In the genomic region with DNA sequence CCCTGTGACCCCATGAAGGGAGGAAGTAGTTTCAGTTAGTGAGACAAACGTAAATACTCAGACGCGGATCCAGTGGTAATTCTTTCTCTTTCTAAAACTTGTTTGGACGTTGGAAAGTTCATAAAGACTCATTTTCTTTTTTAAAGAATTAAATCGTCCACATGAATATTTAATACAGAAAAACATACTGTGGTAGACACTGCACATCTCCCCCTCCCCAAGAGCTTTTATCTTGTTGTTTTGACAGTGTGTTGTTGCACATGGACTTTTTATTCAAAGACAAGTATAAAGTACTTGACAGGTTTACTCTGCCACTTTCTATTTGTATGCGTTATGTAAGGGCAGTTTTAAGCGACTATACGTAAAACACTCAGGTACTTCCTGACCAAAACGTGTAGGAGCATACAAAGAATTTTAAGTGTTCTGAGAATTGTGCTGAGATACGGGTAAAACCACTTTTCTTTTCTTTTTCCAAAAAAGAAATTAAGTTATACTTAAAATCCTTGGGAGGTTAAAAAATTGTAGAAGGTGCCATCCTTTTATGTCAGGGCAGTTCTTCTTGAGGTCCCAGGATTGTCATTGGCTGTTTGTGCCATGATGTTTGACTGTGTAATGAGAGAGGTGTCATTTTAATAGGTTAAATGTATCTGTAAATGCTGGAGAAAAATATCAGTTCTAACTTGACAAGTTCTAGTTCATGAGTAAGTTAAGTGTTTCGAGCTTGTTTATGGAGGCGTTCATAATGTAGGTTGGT, we compare ENCODE assay signal across 1 cellular context.
TF ChIP-seq lines count a peak whose summit lies in the region.

No MANE protein-coding gene starts in this region.

TF ChIP-seq in SK-N-SH treated with all-trans-retinoic acid at 6 μM for 48 hours, 23 proteins besides CTCF, POLR2A, EP300 and RAD21 (continued from another document):
- TF ChIP-seq PPARA (CRISPR knock-in tag; IDR thresholded peaks at IDR 0.05; ENCODE audit: borderline replicate concordance), result no peak
